ENCODE assay signal across 14 cellular contexts in the genomic region with DNA sequence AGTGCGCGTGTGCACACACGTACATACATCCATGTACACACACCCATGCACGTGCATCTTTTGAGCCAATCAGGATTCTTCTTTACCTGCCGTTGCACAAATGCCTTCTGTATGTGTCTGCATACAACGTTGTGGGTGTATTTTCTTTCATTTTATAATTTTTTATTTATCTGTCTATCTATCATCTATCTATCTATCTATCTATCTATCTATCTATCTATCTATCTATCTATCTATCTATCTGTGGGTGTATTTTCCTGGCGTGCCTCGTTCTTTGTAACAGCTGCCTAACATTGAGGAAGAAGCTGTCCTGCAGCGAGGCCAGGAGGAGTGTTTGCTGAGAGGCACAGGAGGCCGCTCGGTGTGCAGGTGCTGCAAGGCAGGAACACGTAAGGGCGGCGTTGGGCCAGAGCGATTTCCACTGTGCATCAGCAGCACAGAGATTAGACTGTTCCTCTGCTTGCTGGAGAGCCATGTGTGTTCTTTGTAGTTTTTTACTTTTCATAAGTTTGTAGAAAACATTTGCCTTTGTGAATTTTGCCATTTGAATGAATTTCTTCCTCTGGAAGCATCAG.
"Had no signal": no experiment of that assay in that cellular context is flagged by ENCODE, and none has a peak within 500 bp of the region (broad histone marks: within the 10 kb centered on the region; RNA-seq: fewer than 3 reads in every experiment).

No MANE protein-coding gene starts in this region.

- DNase-seq: activated CD4-positive, alpha-beta T cell treated with anti-CD3 and anti-CD28 coated beads for 1 hour; activated naive CD4-positive, alpha-beta T cell treated with anti-CD3 and anti-CD28 coated beads, Interleukin-2, amount 50 U/mL, for 16 hours; colonic mucosa; esophagus squamous epithelium; stimulated activated CD4-positive, alpha-beta T cell treated with anti-CD3 and anti-CD28 coated beads, Interleukin-12 subunit alpha, Interleukin-12 subunit beta, amount 100 ng/mL, for 4 hours; stimulated activated CD4-positive, alpha-beta T cell treated with anti-CD3 and anti-CD28 coated beads, Interleukin-4, amount 100 ng/mL, for 4 hours had no signal

- ATAC-seq: gastroesophageal sphincter, SK-N-SH treated with all-trans-retinoic acid at 6 μM for 48 hours had no signal

- H3K27ac Mint-ChIP-seq: activated T-cell treated with anti-CD3 and anti-CD28 coated beads, Interleukin-2, amount 50 U/mL, for 24 hours; activated T-helper 2 cell treated with anti-CD3 and anti-CD28 coated beads, Interferon-gamma antibody, Interleukin-2, Interleukin-4, amounts not matched to agents 10 μg/mL and 5 μg/mL and 100 μg/mL, durations not matched to agents 14 hours and 24 hours and 36 hours; neural progenitor cell; progenitor cell of endocrine pancreas had no signal

- H3K4me3 Mint-ChIP-seq: activated T-cell treated with anti-CD3 and anti-CD28 coated beads, Interleukin-2, amount 50 U/mL, for 24 hours; central memory CD8-positive, alpha-beta T cell; neural progenitor cell; stimulated activated naive CD8-positive, alpha-beta T cell treated with anti-CD3 and anti-CD28 coated beads, Interleukin-15, Interleukin-2, amounts not matched to agents 100 ng/mL and 50 ng/mL, for 24 hours had no signal

- H3K9me3 Mint-ChIP-seq: activated T-cell treated with anti-CD3 and anti-CD28 coated beads, Interleukin-2, amount 50 U/mL, for 24 hours; activated T-helper 2 cell treated with anti-CD3 and anti-CD28 coated beads, Interferon-gamma antibody, Interleukin-2, Interleukin-4, amounts not matched to agents 10 μg/mL and 5 μg/mL and 100 μg/mL, durations not matched to agents 14 hours and 24 hours and 36 hours; central memory CD8-positive, alpha-beta T cell; neural progenitor cell; stimulated activated naive CD8-positive, alpha-beta T cell treated with anti-CD3 and anti-CD28 coated beads, Interleukin-15, Interleukin-2, amounts not matched to agents 100 ng/mL and 50 ng/mL, for 24 hours had no signal

- H3K27me3 Mint-ChIP-seq: activated T-cell treated with anti-CD3 and anti-CD28 coated beads, Interleukin-2, amount 50 U/mL, for 24 hours; central memory CD8-positive, alpha-beta T cell; progenitor cell of endocrine pancreas; stimulated activated naive CD8-positive, alpha-beta T cell treated with anti-CD3 and anti-CD28 coated beads, Interleukin-15, Interleukin-2, amounts not matched to agents 100 ng/mL and 50 ng/mL, for 24 hours had no signal
